ENCODE assay signal across 16 cellular contexts in the genomic region with DNA sequence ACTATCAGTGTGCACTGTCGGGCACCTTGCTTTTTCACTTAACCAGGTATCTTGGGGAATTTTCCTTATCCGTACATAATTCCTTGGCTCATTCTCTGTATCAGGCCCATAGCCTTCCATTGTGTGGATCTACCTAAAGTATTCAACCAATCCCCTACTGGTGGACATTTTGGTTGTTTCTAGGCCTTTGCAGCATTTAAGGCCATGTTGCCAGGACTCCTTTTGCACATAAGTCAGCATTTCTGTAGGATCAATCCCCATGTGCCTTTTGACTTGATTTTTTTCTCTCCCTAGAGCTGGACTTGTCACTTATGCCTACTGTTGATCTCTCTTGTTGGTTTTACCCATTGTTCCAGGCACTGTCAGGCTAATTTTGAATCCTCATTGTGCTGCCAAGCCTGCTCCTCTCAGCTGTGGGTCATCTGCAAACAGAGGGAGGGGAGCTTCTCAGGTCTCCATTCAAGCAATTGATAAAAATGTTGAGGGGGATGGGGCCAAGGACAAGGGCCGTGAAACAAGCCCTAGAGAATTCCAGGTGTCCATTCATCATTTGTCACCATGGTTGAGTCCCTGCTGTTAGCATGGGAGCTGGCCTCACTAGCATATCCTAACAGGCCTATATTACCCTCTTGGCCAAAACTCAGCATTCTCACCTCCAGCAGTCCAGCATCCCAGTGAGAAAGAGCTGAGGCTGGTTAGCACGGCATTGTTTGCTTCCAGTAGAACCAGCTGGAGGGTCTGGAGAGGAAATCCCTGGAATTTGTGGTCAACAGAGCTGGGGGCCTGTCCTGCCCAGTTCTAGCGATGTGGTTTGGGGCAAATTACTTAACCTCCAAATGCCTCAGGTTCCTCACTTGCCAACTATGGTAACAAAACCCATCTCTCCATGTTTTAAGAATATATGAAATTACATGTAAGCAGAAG.
DNase-seq lines count a peak whose midpoint lies in the region; ATAC-seq, FAIRE-seq and TF ChIP-seq lines count a peak whose summit lies in the region.
"Had no signal": no experiment of that assay in that cellular context is flagged by ENCODE, and none has a peak within 500 bp of the region (broad histone marks: within the 10 kb centered on the region; RNA-seq: fewer than 3 reads in every experiment).

No MANE protein-coding gene starts in this region.

- peaks cover 11% of the 10 kb centered on the region for H3K9me3 Mint-ChIP-seq in activated naive CD4-positive, alpha-beta T cell treated with anti-CD3 and anti-CD28 coated beads, Interleukin-2, amount 10 ng/mL, durations not matched to agents 7 days and 5 days

- peak; percentile 10 for DNase-seq in activated naive CD4-positive, alpha-beta T cell treated with anti-CD3 and anti-CD28 coated beads, Interleukin-2, amount 10 ng/mL, durations not matched to agents 7 days and 5 days
- no peak for DNase-seq in activated naive CD4-positive, alpha-beta T cell (lab: John Stamatoyannopoulos, UW)
- DNase-seq in NCI-H146 treated with DMSO at 0.1 percent for 48 hours (lab: John Stamatoyannopoulos, UW; ENCODE audit: unreplicated experiment) (peak; percentile 92), H1 (ENCODE audit: low read depth in 1 of 2, low spot score in 2 of 2) (no peak), renal cortical epithelial cell (ENCODE audit: low read depth) (peak; percentile 78), upper lobe of left lung (no peak), OCI-M2 (lab: John Stamatoyannopoulos, UW; ENCODE audit: unreplicated experiment) (no peak)
- DNase-seq: activated CD4-positive, alpha-beta T cell treated with anti-CD3 and anti-CD28 coated beads for 48 hours; aorta; esophagus squamous epithelium; GDM1; NCI-H2081; NCI-H774; nephron progenitor cell; stimulated activated CD8-positive, alpha-beta memory T cell treated with anti-CD3 and anti-CD28 coated beads, Interleukin-4, amount 100 ng/mL, for 48 hours had no signal

- H2BK20ac ChIP-seq in H1 (ENCODE audit: low read length) = no peak overlapping the region

- TF ChIP-seq POLR2A in H1 (IDR thresholded peaks at IDR 0.05; ENCODE audit: control extremely low read depth in 1 of 2, low read depth in 2 of 2, low read length in 2 of 2) (no peak), upper lobe of left lung (IDR thresholded peaks at IDR 0.05) (no peak)

- H3K27ac ChIP-seq in H1 (ENCODE audit: low read depth, low read length) (no peak overlapping the region), upper lobe of left lung (no peak overlapping the region)
- H3K27ac ChIP-seq: esophagus squamous epithelium had no signal

- no peak overlapping the region for H3K9ac ChIP-seq in H1 (replicated peaks in 1 of 4; ENCODE audit: extremely low read depth in 1 of 4, low read depth in 3 of 4, low read length in 3 of 4)

- no peak for TF ChIP-seq RAD21 in H1 (IDR thresholded peaks at IDR 0.05 in 1 of 2, conservative IDR thresholded peaks at IDR 0.05 in 1 of 2; ENCODE audit: low read depth in 2 of 2, low read length in 2 of 2)

- peak overlapping the region; percentile 2; the same call in 1 of the 2 replicates for H3K18ac ChIP-seq in H1 (ENCODE audit: extremely low read depth, low read length)

- no peak overlapping the region for H3K14ac ChIP-seq in H1 (ENCODE audit: insufficient read length)

- no peaks in the 10 kb centered on the region for H3K36me3 ChIP-seq in H1 (ENCODE audit: control insufficient read depth in 2 of 4, insufficient read depth in 4 of 4, low read length in 3 of 4)
- no peaks in the 10 kb centered on the region for H3K36me3 ChIP-seq in upper lobe of left lung
- H3K36me3 ChIP-seq: esophagus squamous epithelium had no signal

- H3K4me2 ChIP-seq in H1 (ENCODE audit: insufficient read depth in 1 of 2, low read depth in 2 of 2, low read length in 2 of 2) = no peak overlapping the region

- no peak overlapping the region for H2BK120ac ChIP-seq in H1 (replicated peaks; ENCODE audit: low read depth, low read length)

- no peak overlapping the region for H3K4me3 ChIP-seq in H1 (ENCODE audit: extremely low read depth in 1 of 4, insufficient read depth in 2 of 4, low read depth in 3 of 4, low read length in 4 of 4)
- no peak overlapping the region for H3K4me3 ChIP-seq in upper lobe of left lung
- H3K4me3 ChIP-seq: esophagus squamous epithelium had no signal

- H3K27me3 ChIP-seq in H1 (replicated peaks in 1 of 4; ENCODE audit: control insufficient read depth in 3 of 4, extremely low read depth in 1 of 4, insufficient read depth in 3 of 4, low read length in 3 of 4) (no peaks in the 10 kb centered on the region), upper lobe of left lung (no peaks in the 10 kb centered on the region)

- H2BK5ac ChIP-seq in H1 (ENCODE audit: low read depth, low read length) = no peak overlapping the region

- no peak overlapping the region for H3K23ac ChIP-seq in H1 (ENCODE audit: insufficient read length)

- H3K4me1 Mint-ChIP-seq in activated naive CD4-positive, alpha-beta T cell treated with anti-CD3 and anti-CD28 coated beads, Interleukin-2, amount 10 ng/mL, durations not matched to agents 7 days and 5 days = no peaks in the 10 kb centered on the region

- CTCF ChIA-PET in activated naive CD4-positive, alpha-beta T cell treated with anti-CD3 and anti-CD28 coated beads, Interleukin-2, amount 10 ng/mL, durations not matched to agents 7 days and 5 days (lab: Charles Lee) = interaction anchor here (0.6 kb wide), 1 partner anchor 343 kb away, joined by 3 read pairs; no protein-coding TSS in a partner anchor
- CTCF ChIA-PET in H1 (lab: Charles Lee; ENCODE audit: partially characterized antibody) = interaction anchor here (0.7 to 13.3 kb wide), 34 partner anchors 11 to 281 kb away, joined by 3 to 142 read pairs (median 6); a partner anchor contains a TSS

- no peak overlapping the region for H4K5ac ChIP-seq in H1 (ENCODE audit: insufficient read length, low read depth, low read length)

- no peak overlapping the region for H2BK15ac ChIP-seq in H1 (ENCODE audit: low read length)

- H3K4me1 ChIP-seq in H1 (replicated peaks in 1 of 4; ENCODE audit: control insufficient read depth in 3 of 4, insufficient read depth in 4 of 4, low read length in 3 of 4) (peaks cover 0 to 3% (median 0%) of the 10 kb centered on the region in 4 experiments; a peak in 2 of 7 replicates), upper lobe of left lung (peaks cover 0 to 2% (median 0%) of the 10 kb centered on the region in 4 donors)
- H3K4me1 ChIP-seq: esophagus squamous epithelium had no signal

- TF ChIP-seq CTCF in H1 (IDR thresholded peaks at IDR 0.05; ENCODE audit: control extremely low read depth in 1 of 3, insufficient read depth in 1 of 3, low read depth in 1 of 3, low read length in 3 of 3) = no peak
- TF ChIP-seq CTCF in upper lobe of left lung (IDR thresholded peaks at IDR 0.05) = no peak

- H4K20me1 ChIP-seq in H1 (replicated peaks in 1 of 2; ENCODE audit: control insufficient read depth in 1 of 2, insufficient read depth in 2 of 2, low read length in 2 of 2) = no peaks in the 10 kb centered on the region

- H4K91ac ChIP-seq in H1 (replicated peaks; ENCODE audit: insufficient read length, low read length) = no peak overlapping the region

- H3K23me2 ChIP-seq in H1 (ENCODE audit: low read depth, low read length) = no peaks in the 10 kb centered on the region

- H3K4ac ChIP-seq in H1 (replicated peaks; ENCODE audit: insufficient read length, low read depth, low read length) = no peak overlapping the region

- no peak overlapping the region for H2BK12ac ChIP-seq in H1 (ENCODE audit: low read depth, low read length)

- no peaks in the 10 kb centered on the region for H3K36me3 Mint-ChIP-seq in activated naive CD4-positive, alpha-beta T cell treated with anti-CD3 and anti-CD28 coated beads, Interleukin-2, amount 10 ng/mL, durations not matched to agents 7 days and 5 days

- H3K27me3 Mint-ChIP-seq in activated naive CD4-positive, alpha-beta T cell treated with anti-CD3 and anti-CD28 coated beads, Interleukin-2, amount 10 ng/mL, durations not matched to agents 7 days and 5 days = peaks cover 24% of the 10 kb centered on the region

- H3K9me3 ChIP-seq in H1 (ENCODE audit: insufficient read depth in 2 of 2, low read depth in 1 of 2, low read length in 1 of 2) (no peaks in the 10 kb centered on the region), upper lobe of left lung (peaks cover 0 to 14% (median 5%) of the 10 kb centered on the region in 4 donors)

- no peak for FAIRE-seq in H1 (lab: Jason Lieb, UNC)

- H3K79me2 ChIP-seq in H1 (ENCODE audit: control insufficient read depth in 1 of 2, insufficient read depth in 2 of 2, low read length in 2 of 2) = no peaks in the 10 kb centered on the region

- TF ChIP-seq EP300 in H1 (IDR thresholded peaks at IDR 0.05; ENCODE audit: borderline replicate concordance in 1 of 2, low read depth in 2 of 2, low read length in 2 of 2) (no peak), upper lobe of left lung (IDR thresholded peaks at IDR 0.05) (no peak)

- no peak overlapping the region for H2AK5ac ChIP-seq in H1 (ENCODE audit: low read depth, low read length)

- H2AFZ ChIP-seq in H1 (ENCODE audit: low read length) = no peak overlapping the region

- H3K79me1 ChIP-seq in H1 (ENCODE audit: low read depth, low read length) = no peaks in the 10 kb centered on the region

- POLR2A ChIA-PET in H1 (lab: Charles Lee; ENCODE audit: partially characterized antibody) = interaction anchor here (1.0 to 3.6 kb wide), 4 partner anchors 20 to 179 kb away, joined by 3 to 17 read pairs (median 7); a partner anchor contains a TSS

- ATAC-seq in HG03097 (IDR thresholded peaks at IDR 0.05; ENCODE audit: low FRiP score, unreplicated experiment) (no peak), upper lobe of left lung (ENCODE audit: low FRiP score in 2 of 2) (no peak)

- no peak overlapping the region for H4K8ac ChIP-seq in H1 (ENCODE audit: extremely low read depth, insufficient read depth, low read length)

- no peak overlapping the region for H3K27ac Mint-ChIP-seq in activated naive CD4-positive, alpha-beta T cell treated with anti-CD3 and anti-CD28 coated beads, Interleukin-2, amount 10 ng/mL, durations not matched to agents 7 days and 5 days
- H3K27ac Mint-ChIP-seq: nephron progenitor cell had no signal

- no peak overlapping the region for H3K56ac ChIP-seq in H1 (replicated peaks; ENCODE audit: insufficient read length, low read depth, low read length)

- WGBS in H1 (ENCODE audit: extremely low coverage in 1 of 2, insufficient coverage in 1 of 2, insufficient read length in 1 of 2, insufficient replicate concordance in 2 of 2, low coverage in 1 of 2, low lambda C conversion rate in 2 of 2, missing lambda C conversion rate in 1 of 2), 2 experiments = 83% methylated on average over 5 of the region's 5 CpGs; no CpG with 5 or more reads in 1 of the 2 experiments
- WGBS in upper lobe of left lung, 2 donors = 79 to 81% methylated on average over 4 to 5 of the region's 5 CpGs

- no peak overlapping the region for H3K4me3 Mint-ChIP-seq in activated naive CD4-positive, alpha-beta T cell treated with anti-CD3 and anti-CD28 coated beads, Interleukin-2, amount 10 ng/mL, durations not matched to agents 7 days and 5 days
- H3K4me3 Mint-ChIP-seq: nephron progenitor cell had no signal

TF ChIP-seq in H1, 55 proteins besides CTCF, POLR2A, EP300 and RAD21 (continues in another document):
- no peak for TF ChIP-seq SP2 (IDR thresholded peaks at IDR 0.05; ENCODE audit: low read length)
- TF ChIP-seq JUN (IDR thresholded peaks at IDR 0.05; ENCODE audit: low read depth, low read length) = no peak
- no peak for TF ChIP-seq CBX5 (IDR thresholded peaks at IDR 0.05; ENCODE audit: low read depth, low read length)
- TF ChIP-seq YY1 (IDR thresholded peaks at IDR 0.05; ENCODE audit: low read depth, low read length) = no peak
- no peak for TF ChIP-seq BRCA1 (IDR thresholded peaks at IDR 0.05; ENCODE audit: low read depth, low read length)

Comparison
In these comparisons a context has a peak if more than half of its experiments do, and no peak if none do; other contexts are left out.
1. DNase-seq: peak in activated naive CD4-positive, alpha-beta T cell treated with anti-CD3 and anti-CD28 coated beads, Interleukin-2, amount 10 ng/mL, durations not matched to agents 7 days and 5 days (single experiment), NCI-H146 treated with DMSO at 0.1 percent for 48 hours (single experiment) and renal cortical epithelial cell (single experiment); none in activated naive CD4-positive, alpha-beta T cell (0 of 4), H1 (0 of 2), upper lobe of left lung (0 of 2) and OCI-M2 (single experiment).